In genomic region chr3:111260878-111261277, GRCh38 we compare ENCODE assay signal across 1 cellular context.
TF ChIP-seq lines count a peak whose summit lies in the region.

No MANE protein-coding gene starts in this region.

TF ChIP-seq in GM12878, 131 proteins besides CTCF, POLR2A, EP300 and RAD21 (continued from another document):
- no peak for TF ChIP-seq RCOR1 (conservative IDR thresholded peaks at IDR 0.05; ENCODE audit: low read depth, low read length)
- no peak for TF ChIP-seq ATF7 (IDR thresholded peaks at IDR 0.05; ENCODE audit: low read depth)
- TF ChIP-seq ZNF384 (IDR thresholded peaks at IDR 0.05; ENCODE audit: borderline replicate concordance, low read depth, low read length) = no peak
- TF ChIP-seq E2F4 (IDR thresholded peaks at IDR 0.05; ENCODE audit: low read depth, low read length) = no peak
- no peak for TF ChIP-seq NFYA (IDR thresholded peaks at IDR 0.05; ENCODE audit: borderline replicate concordance, low read depth, low read length)
- no peak for TF ChIP-seq SMAD1 (IDR thresholded peaks at IDR 0.05; ENCODE audit: low read depth, partially characterized antibody)
- TF ChIP-seq ATF2 (IDR thresholded peaks at IDR 0.05; ENCODE audit: low read length) = 0 out of 2 replicates have a peak, but pooled peaks have one; percentile 36
- TF ChIP-seq TARDBP (IDR thresholded peaks at IDR 0.05; ENCODE audit: borderline replicate concordance) = no peak
- no peak for TF ChIP-seq SMAD5 (IDR thresholded peaks at IDR 0.05; ENCODE audit: low read depth)
- no peak for TF ChIP-seq ETV6 (conservative IDR thresholded peaks at IDR 0.05 in 1 of 2, IDR thresholded peaks at IDR 0.05 in 1 of 2; ENCODE audit: borderline replicate concordance in 1 of 2, low read depth in 1 of 2)
- no peak for TF ChIP-seq LARP7 (IDR thresholded peaks at IDR 0.05)
- no peak for TF ChIP-seq SREBF2 (IDR thresholded peaks at IDR 0.05; ENCODE audit: low read length)
- 0 out of 2 replicates have a peak, but pooled peaks have one; percentile 35 for TF ChIP-seq RELB (IDR thresholded peaks at IDR 0.05; ENCODE audit: low read depth)
